ENCODE assay signal across 21 cellular contexts in genomic region chr3:157608006-157608405, GRCh38.
A peak's percentile ranks its signal among the peaks of the same experiment; 100 is the strongest.
DNase-seq lines count a peak whose midpoint lies in the region; ATAC-seq and TF ChIP-seq lines count a peak whose summit lies in the region.
"Had no signal": no experiment of that assay in that cellular context is flagged by ENCODE, and none has a peak within 500 bp of the region (broad histone marks: within the 10 kb centered on the region; RNA-seq: fewer than 3 reads in every experiment).

No MANE protein-coding gene starts in this region.

- H3K4me1 ChIP-seq in esophagus muscularis mucosa (peaks cover 0 to 7% (median 3%) of the 10 kb centered on the region in 4 donors), lower lobe of right lung (no peaks in the 10 kb centered on the region)

- H3K4me3 ChIP-seq in esophagus muscularis mucosa (no peak overlapping the region), lower lobe of right lung (no peak overlapping the region)

- DNase-seq in NOMO-1 treated with DMSO at 0.1 percent for 48 hours (lab: John Stamatoyannopoulos, UW; ENCODE audit: unreplicated experiment) (peak; percentile 96), esophagus muscularis mucosa (ENCODE audit: extremely low spot score) (peak; percentile 81), lower lobe of right lung (no peak), T-helper 9 cell (no peak)
- no peak for DNase-seq in stimulated activated CD4-positive, alpha-beta T cell treated with anti-CD3 and anti-CD28 coated beads, Interleukin-2, amount 100 ng/mL, for 24 hours
- DNase-seq: Calu3, DMS79 treated with DMSO at 0.1 percent for 48 hours, NCI-H1092 treated with DMSO at 0.1 percent for 48 hours, NCI-H1436, NCI-H187, NCI-H2081 treated with DMSO at 0.1 percent for 48 hours, NCI-H2171, NCI-H446, NCI-H526 treated with DMSO at 0.1 percent for 48 hours, SIG-M5, SK-N-SH, SW 1271 had no signal

- no peak for TF ChIP-seq CTCF in esophagus muscularis mucosa (IDR thresholded peaks at IDR 0.05)
- no peak for TF ChIP-seq CTCF in lower lobe of right lung (IDR thresholded peaks at IDR 0.05)

- H3K27ac ChIP-seq in esophagus muscularis mucosa (replicated peaks in 1 of 4) (no peak overlapping the region), lower lobe of right lung (no peak overlapping the region)
- H3K27ac ChIP-seq: HL-60 had no signal

- TF ChIP-seq POLR2A in esophagus muscularis mucosa (IDR thresholded peaks at IDR 0.05; ENCODE audit: low read depth), result no peak

- intact Hi-C loops in esophagus muscularis mucosa (cut with DNase I) (no loop called here), lower lobe of right lung (cut with DNase I) (no loop called here)

- H3K9me3 ChIP-seq in esophagus muscularis mucosa (no peaks in the 10 kb centered on the region), lower lobe of right lung (no peaks in the 10 kb centered on the region)
- H3K9me3 ChIP-seq: SK-N-SH had no signal

- 57% methylated on average over 6 of the region's 6 CpGs for WGBS in esophagus muscularis mucosa

- H3K27me3 ChIP-seq in esophagus muscularis mucosa, result no peaks in the 10 kb centered on the region
- no peaks in the 10 kb centered on the region for H3K27me3 ChIP-seq in lower lobe of right lung (ENCODE audit: low read depth)

- no peak for TF ChIP-seq EP300 in esophagus muscularis mucosa (IDR thresholded peaks at IDR 0.05)

- ATAC-seq in HG03432 (IDR thresholded peaks at IDR 0.05; ENCODE audit: unreplicated experiment), result peak; percentile 3
- no peak for ATAC-seq in lower lobe of right lung
- no peak for ATAC-seq in GM18868 (IDR thresholded peaks at IDR 0.05; ENCODE audit: unreplicated experiment)
- ATAC-seq: HCT116 had no signal

- H3K36me3 ChIP-seq in esophagus muscularis mucosa, result no peaks in the 10 kb centered on the region
- H3K36me3 ChIP-seq in lower lobe of right lung, result no peaks in the 10 kb centered on the region

Comparison
In these comparisons a context has a peak if more than half of its experiments do, and no peak if none do; other contexts are left out.
1. DNase-seq: peak in NOMO-1 treated with DMSO at 0.1 percent for 48 hours (single experiment) and esophagus muscularis mucosa (single experiment); none in lower lobe of right lung (single experiment), stimulated activated CD4-positive, alpha-beta T cell treated with anti-CD3 and anti-CD28 coated beads, Interleukin-2, amount 100 ng/mL, for 24 hours (0 of 2) and T-helper 9 cell (single experiment).